16 cellular contexts compared by ENCODE assay signal in the genomic region with DNA sequence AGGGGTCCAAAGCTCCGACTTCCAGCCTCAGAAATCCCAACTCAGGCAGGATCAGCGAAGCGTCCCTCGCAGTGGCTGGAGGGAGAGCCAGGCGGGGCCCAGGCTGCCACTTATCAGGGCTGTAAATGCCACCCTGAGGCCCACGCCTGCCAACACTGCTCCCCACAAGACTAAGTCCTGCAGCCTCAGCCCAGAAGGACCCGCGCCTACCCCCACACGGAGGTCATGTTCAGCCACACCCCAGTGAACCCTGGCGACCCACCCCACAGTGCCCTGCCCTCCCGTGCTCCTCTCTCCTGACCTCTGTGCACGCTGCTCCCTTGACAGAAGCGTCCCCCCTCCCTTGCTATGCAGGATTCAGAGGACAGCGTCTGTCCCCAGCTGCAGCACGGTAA. TPM values are rescaled to one million over a fixed set of nuclear protein-coding genes. Genes with fewer than 3 reads are reported as not detected.
DNase-seq lines count a peak whose midpoint lies in the region; ATAC-seq, FAIRE-seq and TF ChIP-seq lines count a peak whose summit lies in the region.
"Had no signal": no experiment of that assay in that cellular context is flagged by ENCODE, and none has a peak within 500 bp of the region (broad histone marks: within the 10 kb centered on the region; RNA-seq: fewer than 3 reads in every experiment).

No MANE protein-coding gene starts in this region.

- DNase-seq in activated CD8-positive, alpha-beta T cell treated with anti-CD3 and anti-CD28 coated beads, Interleukin-2, amount 10 ng/mL, durations not matched to agents 7 days and 5 days, result no peak
- no peak for DNase-seq in activated CD8-positive, alpha-beta T cell treated with anti-CD3 and anti-CD28 coated beads for 36 hours
- no peak for DNase-seq in activated T-helper 1 cell treated with anti-CD3 and anti-CD28 coated beads, Interleukin-12 subunit alpha, Interleukin-12 subunit beta, Interleukin-2, Interleukin-4 antibody, amounts not matched to agents 30 ng/mL and 10 ng/mL and 1 ng/mL, durations not matched to agents 14 hours and 24 hours and 36 hours (ENCODE audit: low spot score)
- DNase-seq in HepG2 (ENCODE audit: low spot score), result no peak
- DNase-seq: DMS153; NCI-H345; pancreas; stimulated activated CD4-positive, alpha-beta T cell treated with anti-CD3 and anti-CD28 coated beads, Interleukin-4, amount 100 ng/mL, for 24 hours; stimulated activated naive CD8-positive, alpha-beta T cell treated with anti-CD3 and anti-CD28 coated beads, Interleukin-15, amount 100 ng/mL, for 72 hours had no signal

- no peak overlapping the region for H3K4me2 ChIP-seq in HepG2 (ENCODE audit: low read depth, low read length)

- H3K9ac ChIP-seq in HepG2 (ENCODE audit: insufficient read depth, low read depth, low read length) (no peak overlapping the region), subcutaneous abdominal adipose tissue (ENCODE audit: low read length in 5 of 5) (no peak overlapping the region)

- BruUV-seq in HepG2 (replicated peaks; lab: Mats Ljungman, UMichigan), result no TSS peak

- H3K27me3 ChIP-seq in HepG2 (ENCODE audit: control insufficient read depth in 1 of 2, insufficient read depth in 2 of 2, low read length in 2 of 2) (peaks cover 5% of the 10 kb centered on the region in 2 experiments; a peak in 3 of 5 replicates), subcutaneous abdominal adipose tissue (ENCODE audit: control insufficient read depth in 5 of 5, insufficient read depth in 4 of 5, low read length in 5 of 5) (peaks cover 0 to 5% (median 0%) of the 10 kb centered on the region in 5 donors)
- H3K27me3 ChIP-seq: pancreas had no signal

- no peak; a peak in 1 of 4 replicates for TF ChIP-seq POLR2A in HepG2 (IDR thresholded peaks at IDR 0.05; ENCODE audit: insufficient read depth in 1 of 2, low read depth in 2 of 2, low read length in 2 of 2)

- in situ Hi-C loops in HepG2 (cut with HindIII; ENCODE audit: extremely low pct_ligation_motif_present, low pct_unique_long_range_greater_than_20kb), result no loop called here

- H3K4me3 ChIP-seq in HepG2 (replicated peaks in 1 of 3; ENCODE audit: insufficient read depth in 1 of 3, low read depth in 2 of 3, low read length in 3 of 3) (no peak overlapping the region), subcutaneous abdominal adipose tissue (ENCODE audit: low read depth in 1 of 5, low read length in 5 of 5) (no peak overlapping the region)
- H3K4me3 ChIP-seq: GM12878, pancreas had no signal

- POLR2A ChIA-PET in activated CD8-positive, alpha-beta T cell treated with anti-CD3 and anti-CD28 coated beads, Interleukin-2, amount 10 ng/mL, durations not matched to agents 7 days and 5 days (lab: Charles Lee), result no interaction called here
- POLR2A ChIA-PET in activated CD8-positive, alpha-beta T cell treated with anti-CD3 and anti-CD28 coated beads for 36 hours (lab: Charles Lee), result no interaction called here
- POLR2A ChIA-PET in HepG2 (lab: Yijun Ruan, JAX), result no interaction called here

- no peaks in the 10 kb centered on the region for H3K27me3 Mint-ChIP-seq in activated CD8-positive, alpha-beta T cell treated with anti-CD3 and anti-CD28 coated beads, Interleukin-2, amount 10 ng/mL, durations not matched to agents 7 days and 5 days (ENCODE audit: low read depth)
- H3K27me3 Mint-ChIP-seq in activated CD8-positive, alpha-beta T cell treated with anti-CD3 and anti-CD28 coated beads for 36 hours, result no peaks in the 10 kb centered on the region
- no peaks in the 10 kb centered on the region for H3K27me3 Mint-ChIP-seq in activated T-helper 1 cell treated with anti-CD3 and anti-CD28 coated beads, Interleukin-12 subunit alpha, Interleukin-12 subunit beta, Interleukin-2, Interleukin-4 antibody, amounts not matched to agents 30 ng/mL and 10 ng/mL and 1 ng/mL, durations not matched to agents 14 hours and 24 hours and 36 hours (ENCODE audit: insufficient read depth)
- H3K27me3 Mint-ChIP-seq: stimulated activated naive CD8-positive, alpha-beta T cell treated with anti-CD3 and anti-CD28 coated beads, Interleukin-15, amount 100 ng/mL, for 72 hours had no signal

- CTCF ChIA-PET in activated CD8-positive, alpha-beta T cell treated with anti-CD3 and anti-CD28 coated beads, Interleukin-2, amount 10 ng/mL, durations not matched to agents 7 days and 5 days (lab: Charles Lee), result no interaction called here
- CTCF ChIA-PET in activated CD8-positive, alpha-beta T cell treated with anti-CD3 and anti-CD28 coated beads for 36 hours (lab: Charles Lee), result no interaction called here
- CTCF ChIA-PET in HepG2 (lab: Yijun Ruan, JAX; ENCODE audit: low intra/inter-chr PET ratio, low total read pairs), result no interaction called here

- H3K9me3 ChIP-seq in HepG2 (ENCODE audit: low read length), result no peaks in the 10 kb centered on the region
- no peaks in the 10 kb centered on the region for H3K9me3 ChIP-seq in subcutaneous abdominal adipose tissue (ENCODE audit: control insufficient read depth in 5 of 5, low read length in 5 of 5)
- H3K9me3 ChIP-seq: pancreas had no signal

- H3K36me3 ChIP-seq in HepG2 (replicated peaks in 1 of 2; ENCODE audit: control insufficient read depth in 1 of 2, insufficient read depth in 2 of 2, low read length in 2 of 2) (peaks cover 2 to 14% of the 10 kb centered on the region in 2 experiments; a peak in 2 of 5 replicates), subcutaneous abdominal adipose tissue (ENCODE audit: control insufficient read depth in 5 of 5, insufficient read depth in 5 of 5, low read length in 5 of 5) (peaks cover 0 to 20% (median 10%) of the 10 kb centered on the region in 5 donors)
- H3K36me3 ChIP-seq: pancreas had no signal

- H3K36me3 Mint-ChIP-seq in activated CD8-positive, alpha-beta T cell treated with anti-CD3 and anti-CD28 coated beads, Interleukin-2, amount 10 ng/mL, durations not matched to agents 7 days and 5 days (ENCODE audit: low read depth), result peaks cover 8% of the 10 kb centered on the region
- peaks cover 23% of the 10 kb centered on the region for H3K36me3 Mint-ChIP-seq in activated CD8-positive, alpha-beta T cell treated with anti-CD3 and anti-CD28 coated beads for 36 hours (ENCODE audit: low read depth)
- H3K36me3 Mint-ChIP-seq in activated T-helper 1 cell treated with anti-CD3 and anti-CD28 coated beads, Interleukin-12 subunit alpha, Interleukin-12 subunit beta, Interleukin-2, Interleukin-4 antibody, amounts not matched to agents 30 ng/mL and 10 ng/mL and 1 ng/mL, durations not matched to agents 14 hours and 24 hours and 36 hours (ENCODE audit: low read depth), result peaks cover 21% of the 10 kb centered on the region

- peaks cover 7% of the 10 kb centered on the region for H3K79me2 ChIP-seq in HepG2 (ENCODE audit: insufficient read depth, low read length)

- TF ChIP-seq RAD21 in HepG2 (CRISPR knock-in tag; IDR thresholded peaks at IDR 0.05), result no peak

- H2AFZ ChIP-seq in HepG2 (ENCODE audit: low read length), result no peak overlapping the region

- peaks cover 21% of the 10 kb centered on the region for H3K4me1 Mint-ChIP-seq in activated CD8-positive, alpha-beta T cell treated with anti-CD3 and anti-CD28 coated beads, Interleukin-2, amount 10 ng/mL, durations not matched to agents 7 days and 5 days (ENCODE audit: low read depth)
- H3K4me1 Mint-ChIP-seq in activated CD8-positive, alpha-beta T cell treated with anti-CD3 and anti-CD28 coated beads for 36 hours (ENCODE audit: low read depth), result peaks cover 28% of the 10 kb centered on the region
- H3K4me1 Mint-ChIP-seq in activated T-helper 1 cell treated with anti-CD3 and anti-CD28 coated beads, Interleukin-12 subunit alpha, Interleukin-12 subunit beta, Interleukin-2, Interleukin-4 antibody, amounts not matched to agents 30 ng/mL and 10 ng/mL and 1 ng/mL, durations not matched to agents 14 hours and 24 hours and 36 hours (ENCODE audit: low read depth), result peaks cover 14% of the 10 kb centered on the region

- TF ChIP-seq EP300 in HepG2 (IDR thresholded peaks at IDR 0.05; ENCODE audit: low read depth in 2 of 2, low read length in 2 of 2) (no peak), HepG2 (CRISPR knock-in tag; IDR thresholded peaks at IDR 0.05; ENCODE audit: borderline replicate concordance) (no peak)

- no peak for FAIRE-seq in HepG2 (lab: Jason Lieb, UNC)
- FAIRE-seq: bronchial epithelial cell, GM12878, islet of Langerhans, pancreas had no signal

- H3K4me3 Mint-ChIP-seq in activated CD8-positive, alpha-beta T cell treated with anti-CD3 and anti-CD28 coated beads, Interleukin-2, amount 10 ng/mL, durations not matched to agents 7 days and 5 days, result no peak overlapping the region
- no peak overlapping the region for H3K4me3 Mint-ChIP-seq in activated CD8-positive, alpha-beta T cell treated with anti-CD3 and anti-CD28 coated beads for 36 hours
- H3K4me3 Mint-ChIP-seq in activated T-helper 1 cell treated with anti-CD3 and anti-CD28 coated beads, Interleukin-12 subunit alpha, Interleukin-12 subunit beta, Interleukin-2, Interleukin-4 antibody, amounts not matched to agents 30 ng/mL and 10 ng/mL and 1 ng/mL, durations not matched to agents 14 hours and 24 hours and 36 hours, result peak overlapping the region; percentile 3
- H3K4me3 Mint-ChIP-seq: stimulated activated naive CD8-positive, alpha-beta T cell treated with anti-CD3 and anti-CD28 coated beads, Interleukin-15, amount 100 ng/mL, for 72 hours had no signal

- no peak for ATAC-seq in activated CD8-positive, alpha-beta T cell treated with anti-CD3 and anti-CD28 coated beads, Interleukin-2, amount 10 ng/mL, durations not matched to agents 7 days and 5 days
- ATAC-seq in activated CD8-positive, alpha-beta T cell treated with anti-CD3 and anti-CD28 coated beads for 36 hours, result no peak
- ATAC-seq in HepG2 (no peak), HG02763 (IDR thresholded peaks at IDR 0.05; ENCODE audit: unreplicated experiment) (no peak), HG03039 (IDR thresholded peaks at IDR 0.05; ENCODE audit: unreplicated experiment) (no peak), HG03095 (IDR thresholded peaks at IDR 0.05; ENCODE audit: unreplicated experiment) (no peak)
- ATAC-seq: GM12878; pancreas; stimulated activated naive CD8-positive, alpha-beta T cell treated with anti-CD3 and anti-CD28 coated beads, Interleukin-15, amount 100 ng/mL, for 72 hours had no signal

- peaks cover 47% of the 10 kb centered on the region for H3K4me1 ChIP-seq in HepG2 (ENCODE audit: insufficient read depth, low read length)
- H3K4me1 ChIP-seq in subcutaneous abdominal adipose tissue (ENCODE audit: control insufficient read depth in 5 of 5, insufficient read depth in 5 of 5, low read length in 5 of 5), result peaks cover 7 to 47% (median 37%) of the 10 kb centered on the region in 5 donors

- H3K27ac ChIP-seq in HepG2 (ENCODE audit: extremely low read length, insufficient read depth, low read length) (no peak overlapping the region), subcutaneous abdominal adipose tissue (ENCODE audit: low read depth, low read length) (peak overlapping the region; percentile 50)
- H3K27ac ChIP-seq: pancreas had no signal

- no peaks in the 10 kb centered on the region for H3K9me3 Mint-ChIP-seq in activated CD8-positive, alpha-beta T cell treated with anti-CD3 and anti-CD28 coated beads, Interleukin-2, amount 10 ng/mL, durations not matched to agents 7 days and 5 days (ENCODE audit: insufficient read depth)
- H3K9me3 Mint-ChIP-seq in activated CD8-positive, alpha-beta T cell treated with anti-CD3 and anti-CD28 coated beads for 36 hours, result no peaks in the 10 kb centered on the region
- no peaks in the 10 kb centered on the region for H3K9me3 Mint-ChIP-seq in activated T-helper 1 cell treated with anti-CD3 and anti-CD28 coated beads, Interleukin-12 subunit alpha, Interleukin-12 subunit beta, Interleukin-2, Interleukin-4 antibody, amounts not matched to agents 30 ng/mL and 10 ng/mL and 1 ng/mL, durations not matched to agents 14 hours and 24 hours and 36 hours
- H3K9me3 Mint-ChIP-seq: stimulated activated naive CD8-positive, alpha-beta T cell treated with anti-CD3 and anti-CD28 coated beads, Interleukin-15, amount 100 ng/mL, for 72 hours had no signal

- H3K27ac Mint-ChIP-seq in activated CD8-positive, alpha-beta T cell treated with anti-CD3 and anti-CD28 coated beads, Interleukin-2, amount 10 ng/mL, durations not matched to agents 7 days and 5 days, result peak overlapping the region; percentile 20
- H3K27ac Mint-ChIP-seq in activated CD8-positive, alpha-beta T cell treated with anti-CD3 and anti-CD28 coated beads for 36 hours, result no peak overlapping the region
- no peak overlapping the region for H3K27ac Mint-ChIP-seq in activated T-helper 1 cell treated with anti-CD3 and anti-CD28 coated beads, Interleukin-12 subunit alpha, Interleukin-12 subunit beta, Interleukin-2, Interleukin-4 antibody, amounts not matched to agents 30 ng/mL and 10 ng/mL and 1 ng/mL, durations not matched to agents 14 hours and 24 hours and 36 hours
- H3K27ac Mint-ChIP-seq: stimulated activated naive CD8-positive, alpha-beta T cell treated with anti-CD3 and anti-CD28 coated beads, Interleukin-15, amount 100 ng/mL, for 72 hours had no signal

- intact Hi-C loops in activated CD8-positive, alpha-beta T cell treated with anti-CD3 and anti-CD28 coated beads for 36 hours (cut with micrococcal nuclease), result no loop called here
- intact Hi-C loops in activated T-helper 1 cell treated with anti-CD3 and anti-CD28 coated beads, Interleukin-12 subunit alpha, Interleukin-12 subunit beta, Interleukin-2, Interleukin-4 antibody, amounts not matched to agents 30 ng/mL and 10 ng/mL and 1 ng/mL, durations not matched to agents 14 hours and 24 hours and 36 hours (cut with micrococcal nuclease), result no loop called here
- intact Hi-C loops in HepG2 (cut with micrococcal nuclease; ENCODE audit: unreplicated experiment), result no loop called here

- no peak for TF ChIP-seq CTCF in activated CD8-positive, alpha-beta T cell treated with anti-CD3 and anti-CD28 coated beads for 36 hours (IDR thresholded peaks at IDR 0.05)
- TF ChIP-seq CTCF in HepG2 (CRISPR knock-in tag; IDR thresholded peaks at IDR 0.05), result no peak

- 83% methylated on average over 8 of the region's 15 CpGs for WGBS in HepG2 (ENCODE audit: low lambda C conversion rate)

- no peaks in the 10 kb centered on the region for H4K20me1 ChIP-seq in HepG2 (ENCODE audit: insufficient read depth, low read length)

RNA-seq across cellular contexts. Expression of a gene that starts 3.1 kb away (rescaled TPM):
- total RNA-seq in activated CD8-positive, alpha-beta T cell treated with anti-CD3 and anti-CD28 coated beads, Interleukin-2, amount 10 ng/mL, durations not matched to agents 7 days and 5 days, result 10 to 100 TPM; 33.1 to 33.3 TPM
- 10 to 100 TPM; 38.9 to 41.5 TPM for total RNA-seq in activated CD8-positive, alpha-beta T cell treated with anti-CD3 and anti-CD28 coated beads for 36 hours
- 55.7 and 56.0 TPM in 2 replicates for total RNA-seq in activated T-helper 1 cell treated with anti-CD3 and anti-CD28 coated beads, Interleukin-12 subunit alpha, Interleukin-12 subunit beta, Interleukin-2, Interleukin-4 antibody, amounts not matched to agents 30 ng/mL and 10 ng/mL and 1 ng/mL, durations not matched to agents 14 hours and 24 hours and 36 hours
- 46.7 and 48.4 TPM in 2 replicates for total RNA-seq in HepG2 (2016; rRNA removed; fragmentation: Illumina TruSeq; extraction: Trizol)
- 83.1 and 98.2 TPM in 2 replicates for total RNA-seq in HepG2 (2016; cell fraction: cytosol; rRNA removed; fragmentation: Illumina TruSeq; extraction: Trizol; ENCODE audit: low read depth)
- 50.6 and 51.2 TPM in 2 replicates for total RNA-seq in HepG2 (2016; cell fraction: insoluble cytoplasmic fraction; rRNA removed; fragmentation: Illumina TruSeq; extraction: Trizol)
- 102 and 118 TPM in 2 replicates for total RNA-seq in HepG2 (2016; cell fraction: membrane; rRNA removed; fragmentation: Illumina TruSeq; extraction: Trizol)
- total RNA-seq in HepG2 (2016; cell fraction: nucleus; rRNA removed; fragmentation: Illumina TruSeq; extraction: Trizol), result 24.1 and 28.4 TPM in 2 replicates
- 29.3 and 29.6 TPM in 2 replicates for polyA plus RNA-seq in HepG2 (2011; rRNA removed)
- 36.1 and 44.9 TPM in 2 replicates for polyA plus RNA-seq in HepG2 (2011; cell fraction: cytosol; rRNA removed)
- 29.2 and 39.8 TPM in 2 replicates for polyA plus RNA-seq in HepG2 (2011; cell fraction: nucleus; rRNA removed)
- polyA plus RNA-seq in HepG2 (2012), result 15.8 and 28.3 TPM in 2 replicates
- polyA plus RNA-seq in HepG2 (2016; cell fraction: cytosol; fragmentation: Illumina TruSeq; extraction: Trizol; ENCODE audit: low read depth), result 72.7 and 106 TPM in 2 replicates
- 49.5 and 55.3 TPM in 2 replicates for polyA plus RNA-seq in HepG2 (2016; cell fraction: insoluble cytoplasmic fraction; fragmentation: Illumina TruSeq; extraction: Trizol; ENCODE audit: low read depth)
- polyA plus RNA-seq in HepG2 (2016; cell fraction: membrane; fragmentation: Illumina TruSeq; extraction: Trizol; ENCODE audit: low read depth), result 82.6 and 104 TPM in 2 replicates
- 48.5 and 51.1 TPM in 2 replicates for polyA plus RNA-seq in HepG2 (2016; cell fraction: nucleus; fragmentation: Illumina TruSeq; extraction: Trizol; ENCODE audit: insufficient read depth, low read depth)
- polyA minus RNA-seq in HepG2 (2011; rRNA and poly(A)+ RNA removed; ENCODE audit: low replicate concordance), result 17.7 and 43.7 TPM in 2 replicates
- 8.9 and 9.7 TPM in 2 replicates for polyA minus RNA-seq in HepG2 (2011; cell fraction: cytosol; rRNA and poly(A)+ RNA removed)
- polyA minus RNA-seq in HepG2 (2011; cell fraction: nucleus; rRNA and poly(A)+ RNA removed), result 4.7 and 6.2 TPM in 2 replicates

RNA-seq across cellular contexts. Expression of a gene that starts 10.7 kb away (rescaled TPM):
- not detected for total RNA-seq in activated CD8-positive, alpha-beta T cell treated with anti-CD3 and anti-CD28 coated beads, Interleukin-2, amount 10 ng/mL, durations not matched to agents 7 days and 5 days
- not detected for total RNA-seq in activated CD8-positive, alpha-beta T cell treated with anti-CD3 and anti-CD28 coated beads for 36 hours
- 0.03 TPM in 1 of 2 replicates, not detected in the other for total RNA-seq in activated T-helper 1 cell treated with anti-CD3 and anti-CD28 coated beads, Interleukin-12 subunit alpha, Interleukin-12 subunit beta, Interleukin-2, Interleukin-4 antibody, amounts not matched to agents 30 ng/mL and 10 ng/mL and 1 ng/mL, durations not matched to agents 14 hours and 24 hours and 36 hours
- 3.1 and 9.5 TPM in 2 replicates for total RNA-seq in HepG2 (2016; rRNA removed; fragmentation: Illumina TruSeq; extraction: Trizol)
- 4.3 and 4.6 TPM in 2 replicates for total RNA-seq in HepG2 (2016; cell fraction: cytosol; rRNA removed; fragmentation: Illumina TruSeq; extraction: Trizol; ENCODE audit: low read depth)
- 3.8 and 10.6 TPM in 2 replicates for total RNA-seq in HepG2 (2016; cell fraction: insoluble cytoplasmic fraction; rRNA removed; fragmentation: Illumina TruSeq; extraction: Trizol)
- total RNA-seq in HepG2 (2016; cell fraction: membrane; rRNA removed; fragmentation: Illumina TruSeq; extraction: Trizol), result 5.7 and 6.3 TPM in 2 replicates
- 11.4 and 11.7 TPM in 2 replicates for total RNA-seq in HepG2 (2016; cell fraction: nucleus; rRNA removed; fragmentation: Illumina TruSeq; extraction: Trizol)
- polyA plus RNA-seq in HepG2 (2011; rRNA removed), result 20.4 and 33.1 TPM in 2 replicates
- 9.9 and 13.2 TPM in 2 replicates for polyA plus RNA-seq in HepG2 (2011; cell fraction: cytosol; rRNA removed)
- 144 and 175 TPM in 2 replicates for polyA plus RNA-seq in HepG2 (2011; cell fraction: nucleus; rRNA removed)
- 8.4 and 10.9 TPM in 2 replicates for polyA plus RNA-seq in HepG2 (2012)
- 3.6 and 4.0 TPM in 2 replicates for polyA plus RNA-seq in HepG2 (2016; cell fraction: cytosol; fragmentation: Illumina TruSeq; extraction: Trizol; ENCODE audit: low read depth)
- 4.3 and 5.0 TPM in 2 replicates for polyA plus RNA-seq in HepG2 (2016; cell fraction: insoluble cytoplasmic fraction; fragmentation: Illumina TruSeq; extraction: Trizol; ENCODE audit: low read depth)
- 4.3 and 5.3 TPM in 2 replicates for polyA plus RNA-seq in HepG2 (2016; cell fraction: membrane; fragmentation: Illumina TruSeq; extraction: Trizol; ENCODE audit: low read depth)
- 25.4 and 29.2 TPM in 2 replicates for polyA plus RNA-seq in HepG2 (2016; cell fraction: nucleus; fragmentation: Illumina TruSeq; extraction: Trizol; ENCODE audit: insufficient read depth, low read depth)
- polyA minus RNA-seq in HepG2 (2011; rRNA and poly(A)+ RNA removed; ENCODE audit: low replicate concordance), result 70.5 and 85.2 TPM in 2 replicates
- 6.3 and 12.4 TPM in 2 replicates for polyA minus RNA-seq in HepG2 (2011; cell fraction: cytosol; rRNA and poly(A)+ RNA removed)
- polyA minus RNA-seq in HepG2 (2011; cell fraction: nucleus; rRNA and poly(A)+ RNA removed), result 27.6 and 31.7 TPM in 2 replicates

RNA-seq across cellular contexts. Expression of a gene that starts 36.2 kb away (rescaled TPM):
- 10 to 100 TPM; 22.6 to 23.9 TPM for total RNA-seq in activated CD8-positive, alpha-beta T cell treated with anti-CD3 and anti-CD28 coated beads, Interleukin-2, amount 10 ng/mL, durations not matched to agents 7 days and 5 days
- total RNA-seq in activated CD8-positive, alpha-beta T cell treated with anti-CD3 and anti-CD28 coated beads for 36 hours, result 10 to 100 TPM; 34.3 to 42.9 TPM
- 48.1 and 51.7 TPM in 2 replicates for total RNA-seq in activated T-helper 1 cell treated with anti-CD3 and anti-CD28 coated beads, Interleukin-12 subunit alpha, Interleukin-12 subunit beta, Interleukin-2, Interleukin-4 antibody, amounts not matched to agents 30 ng/mL and 10 ng/mL and 1 ng/mL, durations not matched to agents 14 hours and 24 hours and 36 hours
- 9.2 and 10.4 TPM in 2 replicates for total RNA-seq in HepG2 (2016; rRNA removed; fragmentation: Illumina TruSeq; extraction: Trizol)
- total RNA-seq in HepG2 (2016; cell fraction: cytosol; rRNA removed; fragmentation: Illumina TruSeq; extraction: Trizol; ENCODE audit: low read depth), result 1.4 and 1.5 TPM in 2 replicates
- 8.1 and 11.1 TPM in 2 replicates for total RNA-seq in HepG2 (2016; cell fraction: insoluble cytoplasmic fraction; rRNA removed; fragmentation: Illumina TruSeq; extraction: Trizol)
- total RNA-seq in HepG2 (2016; cell fraction: membrane; rRNA removed; fragmentation: Illumina TruSeq; extraction: Trizol), result 4.0 and 4.6 TPM in 2 replicates
- 6.5 TPM in 2 replicates for total RNA-seq in HepG2 (2016; cell fraction: nucleus; rRNA removed; fragmentation: Illumina TruSeq; extraction: Trizol)
- 7.3 and 13.8 TPM in 2 replicates for polyA plus RNA-seq in HepG2 (2011; rRNA removed)
- 6.2 and 7.3 TPM in 2 replicates for polyA plus RNA-seq in HepG2 (2011; cell fraction: cytosol; rRNA removed)
- polyA plus RNA-seq in HepG2 (2011; cell fraction: nucleus; rRNA removed), result 63.2 and 72.7 TPM in 2 replicates
- polyA plus RNA-seq in HepG2 (2012), result 15.2 and 31.6 TPM in 2 replicates
- 0.54 and 0.61 TPM in 2 replicates for polyA plus RNA-seq in HepG2 (2016; cell fraction: cytosol; fragmentation: Illumina TruSeq; extraction: Trizol; ENCODE audit: low read depth)
- 6.5 and 8.2 TPM in 2 replicates for polyA plus RNA-seq in HepG2 (2016; cell fraction: insoluble cytoplasmic fraction; fragmentation: Illumina TruSeq; extraction: Trizol; ENCODE audit: low read depth)
- polyA plus RNA-seq in HepG2 (2016; cell fraction: membrane; fragmentation: Illumina TruSeq; extraction: Trizol; ENCODE audit: low read depth), result 1.9 TPM in 2 replicates
- 19.6 and 20.9 TPM in 2 replicates for polyA plus RNA-seq in HepG2 (2016; cell fraction: nucleus; fragmentation: Illumina TruSeq; extraction: Trizol; ENCODE audit: insufficient read depth, low read depth)
- polyA minus RNA-seq in HepG2 (2011; rRNA and poly(A)+ RNA removed; ENCODE audit: low replicate concordance), result 11.1 and 17.4 TPM in 2 replicates
- polyA minus RNA-seq in HepG2 (2011; cell fraction: cytosol; rRNA and poly(A)+ RNA removed), result 12.7 and 12.8 TPM in 2 replicates
- polyA minus RNA-seq in HepG2 (2011; cell fraction: nucleus; rRNA and poly(A)+ RNA removed), result 10.8 and 12.7 TPM in 2 replicates
